ENCODE assay signal across 8 cellular contexts in genomic region chr16:69563605-69564580, GRCh38. TPM values are rescaled to one million over a fixed set of nuclear protein-coding genes. Genes with fewer than 3 reads are reported as not detected.
A peak's percentile ranks its signal among the peaks of the same experiment; 100 is the strongest.
DNase-seq lines count a peak whose midpoint lies in the region; ATAC-seq and TF ChIP-seq lines count a peak whose summit lies in the region.

No MANE protein-coding gene starts in this region.

- DNase-seq in PC-9 (peak; percentile 14 to 71), iPS-NIHi11 (ENCODE audit: low spot score) (peak; percentile 34), NCI-H345 treated with DMSO at 0.1 percent for 48 hours (lab: John Stamatoyannopoulos, UW; ENCODE audit: unreplicated experiment) (no peak), AG08395 (ENCODE audit: low spot score) (no peak)
- DNase-seq in activated T-helper 1 cell treated with anti-CD3 and anti-CD28 coated beads, Interleukin-12 subunit alpha, Interleukin-12 subunit beta, Interleukin-2, Interleukin-4 antibody, amounts not matched to agents 30 ng/mL and 10 ng/mL and 1 ng/mL, durations not matched to agents 14 hours and 24 hours and 36 hours (ENCODE audit: low spot score), result peak; percentile 52
- peak in 2 of 3 experiments; percentile 37 to 46 for DNase-seq in stimulated activated CD4-positive, alpha-beta T cell treated with anti-CD3 and anti-CD28 coated beads, TNF-alpha, amount 100 ng/mL, for 4 hours (ENCODE audit: low read depth in 3 of 3)

- H3F3A ChIP-seq in PC-9 (ENCODE audit: insufficient read depth, low read depth), result peaks cover 32% of the 10 kb centered on the region

- POLR2A ChIA-PET in PC-9 (lab: Charles Lee; ENCODE audit: unreplicated experiment), result interaction anchor here (0.6 kb wide), 1 partner anchor 50 kb away, joined by 5 read pairs; no protein-coding TSS in a partner anchor

- H3K4me3 Mint-ChIP-seq in activated T-helper 1 cell treated with anti-CD3 and anti-CD28 coated beads, Interleukin-12 subunit alpha, Interleukin-12 subunit beta, Interleukin-2, Interleukin-4 antibody, amounts not matched to agents 30 ng/mL and 10 ng/mL and 1 ng/mL, durations not matched to agents 14 hours and 24 hours and 36 hours, result peak overlapping the region; percentile 95

- peak overlapping the region; percentile 99 for H3K27ac Mint-ChIP-seq in activated T-helper 1 cell treated with anti-CD3 and anti-CD28 coated beads, Interleukin-12 subunit alpha, Interleukin-12 subunit beta, Interleukin-2, Interleukin-4 antibody, amounts not matched to agents 30 ng/mL and 10 ng/mL and 1 ng/mL, durations not matched to agents 14 hours and 24 hours and 36 hours

- H3K9me3 ChIP-seq in PC-9 (ENCODE audit: insufficient read depth, low read depth), result no peaks in the 10 kb centered on the region

- CTCF ChIA-PET in PC-9 (lab: Charles Lee), result interaction anchor here (0.9 kb wide), 1 partner anchor 24 kb away, joined by 3 read pairs; no protein-coding TSS in a partner anchor

- no peaks in the 10 kb centered on the region for H3K27me3 ChIP-seq in PC-9 (ENCODE audit: insufficient read depth, low read depth)

- ATAC-seq in GM18511 (IDR thresholded peaks at IDR 0.05; ENCODE audit: unreplicated experiment) (peak; percentile 47), HG02981 (IDR thresholded peaks at IDR 0.05; ENCODE audit: unreplicated experiment) (peak; percentile 44)

- peak overlapping the region; percentile 79 for H3K4me3 ChIP-seq in PC-9

- BruUV-seq in PC-9 (replicated peaks; lab: Mats Ljungman, UMichigan), result no TSS peak

- TF ChIP-seq CTCF in PC-9 (conservative IDR thresholded peaks at IDR 0.05), result no peak

- H3K27ac ChIP-seq in PC-9, result peak overlapping the region; percentile 88

- no peaks in the 10 kb centered on the region for H3K9me2 ChIP-seq in PC-9 (ENCODE audit: insufficient read depth)

- H3K36me3 Mint-ChIP-seq in activated T-helper 1 cell treated with anti-CD3 and anti-CD28 coated beads, Interleukin-12 subunit alpha, Interleukin-12 subunit beta, Interleukin-2, Interleukin-4 antibody, amounts not matched to agents 30 ng/mL and 10 ng/mL and 1 ng/mL, durations not matched to agents 14 hours and 24 hours and 36 hours (ENCODE audit: low read depth), result peaks cover 10% of the 10 kb centered on the region

- peaks cover 11% of the 10 kb centered on the region for H3K36me3 ChIP-seq in PC-9 (ENCODE audit: low read depth)

- H4K20me1 ChIP-seq in PC-9 (ENCODE audit: insufficient read depth), result peaks cover 20% of the 10 kb centered on the region

- no peaks in the 10 kb centered on the region for H3K9me3 Mint-ChIP-seq in activated T-helper 1 cell treated with anti-CD3 and anti-CD28 coated beads, Interleukin-12 subunit alpha, Interleukin-12 subunit beta, Interleukin-2, Interleukin-4 antibody, amounts not matched to agents 30 ng/mL and 10 ng/mL and 1 ng/mL, durations not matched to agents 14 hours and 24 hours and 36 hours

- peaks cover 44% of the 10 kb centered on the region for H3K4me1 ChIP-seq in PC-9 (replicated peaks; ENCODE audit: insufficient read depth)

- H3K4me2 ChIP-seq in PC-9, result peak overlapping the region; percentile 96

- peak overlapping the region; percentile 65 for H2AFZ ChIP-seq in PC-9

- H3K79me2 ChIP-seq in PC-9 (ENCODE audit: low read depth), result peaks cover 58% of the 10 kb centered on the region

- peaks cover 59% of the 10 kb centered on the region for H3K4me1 Mint-ChIP-seq in activated T-helper 1 cell treated with anti-CD3 and anti-CD28 coated beads, Interleukin-12 subunit alpha, Interleukin-12 subunit beta, Interleukin-2, Interleukin-4 antibody, amounts not matched to agents 30 ng/mL and 10 ng/mL and 1 ng/mL, durations not matched to agents 14 hours and 24 hours and 36 hours (ENCODE audit: low read depth)

- H3K27me3 Mint-ChIP-seq in activated T-helper 1 cell treated with anti-CD3 and anti-CD28 coated beads, Interleukin-12 subunit alpha, Interleukin-12 subunit beta, Interleukin-2, Interleukin-4 antibody, amounts not matched to agents 30 ng/mL and 10 ng/mL and 1 ng/mL, durations not matched to agents 14 hours and 24 hours and 36 hours (ENCODE audit: insufficient read depth), result no peaks in the 10 kb centered on the region

- intact Hi-C loops in PC-9 (cut with micrococcal nuclease; ENCODE audit: unreplicated experiment), result loop anchor here (10.0 kb wide), 1 partner anchor 139 kb away; the partner anchor contains the start of gene CYB5B
- intact Hi-C loops in activated T-helper 1 cell treated with anti-CD3 and anti-CD28 coated beads, Interleukin-12 subunit alpha, Interleukin-12 subunit beta, Interleukin-2, Interleukin-4 antibody, amounts not matched to agents 30 ng/mL and 10 ng/mL and 1 ng/mL, durations not matched to agents 14 hours and 24 hours and 36 hours (cut with micrococcal nuclease), result loop anchor here (1.0 to 10.0 kb wide), 11 partner anchors 34 to 809 kb away; partner anchors contain the start of genes CYB5B and NOB1

RNA-seq across cellular contexts. Expression of gene NFAT5, which starts 1.9 kb away (rescaled TPM):
- 33.0 and 38.2 TPM in 2 replicates for total RNA-seq in PC-9 (2021)
- 54.2 and 54.4 TPM in 2 replicates for total RNA-seq in activated T-helper 1 cell treated with anti-CD3 and anti-CD28 coated beads, Interleukin-12 subunit alpha, Interleukin-12 subunit beta, Interleukin-2, Interleukin-4 antibody, amounts not matched to agents 30 ng/mL and 10 ng/mL and 1 ng/mL, durations not matched to agents 14 hours and 24 hours and 36 hours

Comparison
In these comparisons a context has a peak if more than half of its experiments do, and no peak if none do; other contexts are left out.
1. DNase-seq: peak in PC-9 (2 of 2), activated T-helper 1 cell treated with anti-CD3 and anti-CD28 coated beads, Interleukin-12 subunit alpha, Interleukin-12 subunit beta, Interleukin-2, Interleukin-4 antibody, amounts not matched to agents 30 ng/mL and 10 ng/mL and 1 ng/mL, durations not matched to agents 14 hours and 24 hours and 36 hours (single experiment), iPS-NIHi11 (single experiment) and stimulated activated CD4-positive, alpha-beta T cell treated with anti-CD3 and anti-CD28 coated beads, TNF-alpha, amount 100 ng/mL, for 4 hours (2 of 3); none in NCI-H345 treated with DMSO at 0.1 percent for 48 hours (single experiment) and AG08395 (single experiment).